ENCODE assay signal across 8 cellular contexts in genomic region chr10:110871236-110872084, GRCh38. TPM values are rescaled to one million over a fixed set of nuclear protein-coding genes. Genes with fewer than 3 reads are reported as not detected.
A peak's percentile ranks its signal among the peaks of the same experiment; 100 is the strongest.
DNase-seq lines count a peak whose midpoint lies in the region; ATAC-seq and TF ChIP-seq lines count a peak whose summit lies in the region.

TSS of gene PDCD4 (plus strand) at chr10:110871928. CDS start at chr10:110876028, 4,100 bp downstream.

- peaks cover 41% of the 10 kb centered on the region for H3K4me1 Mint-ChIP-seq in dendritic cell treated with granulocyte-macrophage colony-stimulating factor and Interleukin-4, amounts not matched to agents 40 ng/mL and 50 ng/mL, for 4 days (ENCODE audit: low read depth)

- H3K9me3 ChIP-seq in BLaER1 (no peaks in the 10 kb centered on the region), left lung (no peaks in the 10 kb centered on the region)

- H3K9me3 Mint-ChIP-seq in dendritic cell treated with granulocyte-macrophage colony-stimulating factor and Interleukin-4, amounts not matched to agents 40 ng/mL and 50 ng/mL, for 4 days, result no peaks in the 10 kb centered on the region

- ATAC-seq in GM19351 (IDR thresholded peaks at IDR 0.05; ENCODE audit: unreplicated experiment) (peak; percentile 74), HG03521 (IDR thresholded peaks at IDR 0.05; ENCODE audit: unreplicated experiment) (peak; percentile 79), left lung (peak; percentile 95)

- no peak for TF ChIP-seq CTCF in left lung (IDR thresholded peaks at IDR 0.05)

- peak within 1 kb of the TSS; percentile 90 for H3K27ac ChIP-seq in BLaER1
- peak within 1 kb of the TSS; percentile 96 to 97 for H3K27ac ChIP-seq in left lung

- H3K27me3 ChIP-seq in BLaER1 (no peaks in the 10 kb centered on the region), left lung (no peaks in the 10 kb centered on the region)

- H3K4me2 ChIP-seq in BLaER1, result peak within 1 kb of the TSS; percentile 83

- H3K4me3 ChIP-seq in BLaER1 (peak within 1 kb of the TSS; percentile 80), left lung (peak within 1 kb of the TSS; percentile 82 to 94)

- peaks cover 30% of the 10 kb centered on the region for H4K20me1 ChIP-seq in BLaER1

- peak within 1 kb of the TSS; percentile 86 for H3K4me3 Mint-ChIP-seq in dendritic cell treated with granulocyte-macrophage colony-stimulating factor and Interleukin-4, amounts not matched to agents 40 ng/mL and 50 ng/mL, for 4 days

- H3K4me1 ChIP-seq in BLaER1 (peaks cover 61% of the 10 kb centered on the region), left lung (peaks cover 9 to 57% of the 10 kb centered on the region in 2 donors)

- H3K36me3 ChIP-seq in BLaER1 (peaks cover 4% of the 10 kb centered on the region; the same call in 1 of the 2 replicates), left lung (no peaks in the 10 kb centered on the region)

- peaks cover 22% of the 10 kb centered on the region for H3K36me3 Mint-ChIP-seq in dendritic cell treated with granulocyte-macrophage colony-stimulating factor and Interleukin-4, amounts not matched to agents 40 ng/mL and 50 ng/mL, for 4 days (ENCODE audit: low read depth)

- peak; percentile 96 for DNase-seq in NCI-H748 (lab: John Stamatoyannopoulos, UW; ENCODE audit: unreplicated experiment)
- DNase-seq in activated CD4-positive, alpha-beta T cell treated with anti-CD3 and anti-CD28 coated beads, Interleukin-2, amount 50 U/mL, for 4 hours, result peak; percentile 93 to 94
- DNase-seq in left lung, result peak; percentile 99 to 100
- peak; percentile 89 to 93 for DNase-seq in stimulated activated CD4-positive, alpha-beta T cell treated with anti-CD3 and anti-CD28 coated beads, Interleukin-2, amount 100 ng/mL, for 48 hours

- H3K27ac Mint-ChIP-seq in dendritic cell treated with granulocyte-macrophage colony-stimulating factor and Interleukin-4, amounts not matched to agents 40 ng/mL and 50 ng/mL, for 4 days, result peak within 1 kb of the TSS; percentile 99

- H3K9ac ChIP-seq in BLaER1, result peak within 1 kb of the TSS; percentile 86

- no peaks in the 10 kb centered on the region for H3K27me3 Mint-ChIP-seq in dendritic cell treated with granulocyte-macrophage colony-stimulating factor and Interleukin-4, amounts not matched to agents 40 ng/mL and 50 ng/mL, for 4 days

- intact Hi-C loops in dendritic cell treated with granulocyte-macrophage colony-stimulating factor and Interleukin-4, amounts not matched to agents 40 ng/mL and 50 ng/mL, for 4 days (cut with micrococcal nuclease), result loop anchor here (1.0 to 5.0 kb wide), 3 partner anchors 7 to 69 kb away; no protein-coding TSS in a partner anchor
- intact Hi-C loops in left lung (cut with DNase I), result no loop called here

RNA-seq across cellular contexts. Expression of gene PDCD4, which starts in this region (rescaled TPM):
- 10 to 100 TPM; 45.7 to 47.5 TPM for total RNA-seq in left lung

Comparison
In these comparisons a context has a peak if more than half of its experiments do, and no peak if none do; other contexts are left out.
1. Peak in every context shown above with its lines: DNase-seq, ATAC-seq, H3K4me3 ChIP-seq and H3K27ac ChIP-seq.